ENCODE assay signal across 8 cellular contexts in the genomic region with DNA sequence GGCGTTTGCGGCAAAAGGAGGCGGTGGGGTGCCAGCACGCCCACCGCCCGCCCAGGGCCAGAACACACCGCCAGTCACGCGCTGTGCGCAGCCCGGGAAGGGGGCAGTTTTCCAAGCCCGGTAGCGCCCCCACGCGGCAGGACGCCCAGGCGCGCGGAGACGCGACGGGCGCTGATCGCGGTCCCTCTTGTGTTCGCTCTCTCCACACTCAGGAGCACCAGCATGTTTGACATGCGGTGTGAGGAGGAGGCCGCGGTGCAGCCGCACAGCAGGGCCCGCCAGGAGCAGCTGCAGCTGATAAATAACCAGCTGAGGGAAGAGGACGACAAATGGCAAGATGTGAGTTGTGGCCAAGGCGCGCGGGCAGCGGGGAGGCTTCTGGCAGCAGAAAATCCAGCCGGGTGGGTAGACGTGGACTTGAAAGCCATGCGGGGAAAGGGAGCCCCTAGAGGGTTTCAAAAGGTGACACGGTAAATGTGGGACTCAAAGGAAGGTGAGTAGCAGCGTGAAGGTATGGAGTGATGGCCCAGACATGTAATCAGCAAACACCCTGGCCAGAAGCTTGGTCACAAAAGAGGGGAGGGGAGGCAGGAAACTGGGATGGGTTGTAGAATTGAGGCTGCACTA.
DNase-seq lines count a peak whose midpoint lies in the region; ATAC-seq and TF ChIP-seq lines count a peak whose summit lies in the region.

No MANE protein-coding gene starts in this region.

- POLR2A ChIA-PET in GM10248 (lab: Yijun Ruan, JAX): no interaction called here
- POLR2A ChIA-PET in SK-N-SH (lab: Yijun Ruan, JAX): no interaction called here

- CTCF ChIA-PET in GM10248 (lab: Yijun Ruan, JAX) (interaction anchor here (1.4 to 3.0 kb wide), 4 partner anchors 9 to 365 kb away, joined by 3 to 13 read pairs (median 6); no protein-coding TSS in a partner anchor), SK-N-SH (lab: Yijun Ruan, JAX) (interaction anchor here (0.6 to 3.5 kb wide), 29 partner anchors 11 to 385 kb away, joined by 3 to 36 read pairs (median 5); no protein-coding TSS in a partner anchor)

- H3K4me1 ChIP-seq in SK-N-SH (ENCODE audit: control insufficient read depth in 1 of 2, insufficient read depth in 2 of 2, low read depth in 1 of 2, low read length in 1 of 2): peaks cover 0 to 13% of the 10 kb centered on the region in 2 experiments; a peak in 1 of 4 replicates
- 0 out of 2 replicates have a peak, but pooled peaks cover 3% of the 10 kb centered on the region for H3K4me1 ChIP-seq in SJCRH30

- H3K9ac ChIP-seq in SK-N-SH (no peak overlapping the region), neural cell (ENCODE audit: low read length) (no peak overlapping the region)

- TF ChIP-seq CTCF in GM10248 (IDR thresholded peaks at IDR 0.05; ENCODE audit: control extremely low read depth, extremely low read depth, low read depth, missing control alignments): peak; percentile 13
- peak; percentile 47 for TF ChIP-seq CTCF in SK-N-SH (IDR thresholded peaks at IDR 0.05)
- TF ChIP-seq CTCF in foreskin fibroblast (IDR thresholded peaks at IDR 0.05; ENCODE audit: low read depth, low read length): peak; percentile 93
- peak; percentile 93 for TF ChIP-seq CTCF in neural cell (IDR thresholded peaks at IDR 0.05; ENCODE audit: poor library complexity, severe bottlenecking)

- no peak for ATAC-seq in GM21737 (IDR thresholded peaks at IDR 0.05; ENCODE audit: unreplicated experiment)

- TF ChIP-seq RAD21 in SK-N-SH (IDR thresholded peaks at IDR 0.05; ENCODE audit: low read length) (peak; percentile 65), neural cell (conservative IDR thresholded peaks at IDR 0.05) (peak; percentile 87)

- H3K9me2 ChIP-seq in SK-N-SH (no peaks in the 10 kb centered on the region), neural cell (ENCODE audit: insufficient read depth, low read length) (no peaks in the 10 kb centered on the region)

- H3F3A ChIP-seq in SK-N-SH (replicated peaks; ENCODE audit: insufficient read depth) (no peaks in the 10 kb centered on the region), neural cell (ENCODE audit: insufficient read depth, low read length, poor library complexity, severe bottlenecking) (no peaks in the 10 kb centered on the region)

- peak overlapping the region in 1 of 2 experiments; percentile 46; a peak in 1 of 4 replicates for H3K4me3 ChIP-seq in SK-N-SH (ENCODE audit: low read depth in 2 of 2, low read length in 1 of 2)
- peak overlapping the region; percentile 2 to 32 for H3K4me3 ChIP-seq in foreskin fibroblast (ENCODE audit: low read depth in 1 of 2, low read length in 2 of 2)
- H3K4me3 ChIP-seq in neural cell (ENCODE audit: low read length): peak overlapping the region; percentile 51
- no peak overlapping the region for H3K4me3 ChIP-seq in SJCRH30

- H3K27ac ChIP-seq in SK-N-SH (ENCODE audit: low read depth in 2 of 2, low read length in 1 of 2) (no peak overlapping the region), neural cell (ENCODE audit: low read length) (no peak overlapping the region), SJCRH30 (no peak overlapping the region)

- no peaks in the 10 kb centered on the region for H3K27me3 ChIP-seq in SK-N-SH (ENCODE audit: insufficient read depth)
- H3K27me3 ChIP-seq in neural cell (ENCODE audit: insufficient read depth, low read depth, low read length): peaks cover 12% of the 10 kb centered on the region
- no peaks in the 10 kb centered on the region for H3K27me3 ChIP-seq in SJCRH30

- H3K36me3 ChIP-seq in SK-N-SH (replicated peaks in 1 of 2; ENCODE audit: control insufficient read depth in 1 of 2, insufficient read depth in 2 of 2, low read length in 1 of 2) (peaks cover 0 to 8% of the 10 kb centered on the region in 2 experiments), neural cell (ENCODE audit: insufficient read depth, low read length) (no peaks in the 10 kb centered on the region), SJCRH30 (peaks cover 46% of the 10 kb centered on the region)

- H4K20me1 ChIP-seq in SK-N-SH (ENCODE audit: insufficient read depth) (no peaks in the 10 kb centered on the region), neural cell (ENCODE audit: insufficient read depth) (no peaks in the 10 kb centered on the region)

- H3K79me2 ChIP-seq in SK-N-SH (ENCODE audit: insufficient read depth) (no peaks in the 10 kb centered on the region), neural cell (replicated peaks; ENCODE audit: insufficient read depth, low read length) (no peaks in the 10 kb centered on the region)

- TF ChIP-seq EP300 in SK-N-SH (IDR thresholded peaks at IDR 0.05; ENCODE audit: borderline replicate concordance in 1 of 2, low read depth in 1 of 2, low read length in 1 of 2) (no peak), neural cell (conservative IDR thresholded peaks at IDR 0.05; ENCODE audit: poor library complexity, severe bottlenecking) (no peak)

- DNase-seq in GM10248 (ENCODE audit: extremely low spot score) (peak; percentile 26), SK-N-SH (peak; percentile 75), foreskin fibroblast (peak; percentile 30 to 74), NCI-H2029 treated with DMSO at 0.1 percent for 48 hours (lab: John Stamatoyannopoulos, UW) (no peak), RPMI8226 (no peak), SJCRH30 (no peak)

- no peak overlapping the region for H2AFZ ChIP-seq in SK-N-SH (ENCODE audit: low read depth)
- H2AFZ ChIP-seq in neural cell (ENCODE audit: low read depth, low read length): no peak overlapping the region

- H3K9me3 ChIP-seq in SK-N-SH: no peaks in the 10 kb centered on the region
- H3K9me3 ChIP-seq in neural cell (ENCODE audit: low read length): no peaks in the 10 kb centered on the region
- no peaks in the 10 kb centered on the region; the same call in 1 of the 2 replicates for H3K9me3 ChIP-seq in SJCRH30 (replicated peaks)

- WGBS in SK-N-SH (ENCODE audit: low lambda C conversion rate): 66% methylated on average over 41 of the region's 41 CpGs

- H3K4me2 ChIP-seq in SK-N-SH (no peak overlapping the region), neural cell (ENCODE audit: low read length) (no peak overlapping the region)

TF ChIP-seq in SK-N-SH, 30 proteins besides CTCF, POLR2A, EP300 and RAD21:
- no peak for TF ChIP-seq GATA2 (CRISPR knock-in tag; IDR thresholded peaks at IDR 0.05)
- TF ChIP-seq SMC3 (IDR thresholded peaks at IDR 0.05; ENCODE audit: low read depth, low read length): peak; percentile 32; the same call in 1 of the 2 replicates

TF ChIP-seq in neural cell, 6 proteins besides CTCF, POLR2A, EP300 and RAD21:
- no peak for TF ChIP-seq EZH2 (IDR thresholded peaks at IDR 0.05; ENCODE audit: borderline replicate concordance, insufficient read depth, low read length, poor library complexity, severe bottlenecking)
- TF ChIP-seq SMC3 (conservative IDR thresholded peaks at IDR 0.05; ENCODE audit: poor library complexity): peak; percentile 92
- peak; percentile 53 for TF ChIP-seq MXI1 (conservative IDR thresholded peaks at IDR 0.05; ENCODE audit: poor library complexity, severe bottlenecking)
- TF ChIP-seq, protein P1, sequence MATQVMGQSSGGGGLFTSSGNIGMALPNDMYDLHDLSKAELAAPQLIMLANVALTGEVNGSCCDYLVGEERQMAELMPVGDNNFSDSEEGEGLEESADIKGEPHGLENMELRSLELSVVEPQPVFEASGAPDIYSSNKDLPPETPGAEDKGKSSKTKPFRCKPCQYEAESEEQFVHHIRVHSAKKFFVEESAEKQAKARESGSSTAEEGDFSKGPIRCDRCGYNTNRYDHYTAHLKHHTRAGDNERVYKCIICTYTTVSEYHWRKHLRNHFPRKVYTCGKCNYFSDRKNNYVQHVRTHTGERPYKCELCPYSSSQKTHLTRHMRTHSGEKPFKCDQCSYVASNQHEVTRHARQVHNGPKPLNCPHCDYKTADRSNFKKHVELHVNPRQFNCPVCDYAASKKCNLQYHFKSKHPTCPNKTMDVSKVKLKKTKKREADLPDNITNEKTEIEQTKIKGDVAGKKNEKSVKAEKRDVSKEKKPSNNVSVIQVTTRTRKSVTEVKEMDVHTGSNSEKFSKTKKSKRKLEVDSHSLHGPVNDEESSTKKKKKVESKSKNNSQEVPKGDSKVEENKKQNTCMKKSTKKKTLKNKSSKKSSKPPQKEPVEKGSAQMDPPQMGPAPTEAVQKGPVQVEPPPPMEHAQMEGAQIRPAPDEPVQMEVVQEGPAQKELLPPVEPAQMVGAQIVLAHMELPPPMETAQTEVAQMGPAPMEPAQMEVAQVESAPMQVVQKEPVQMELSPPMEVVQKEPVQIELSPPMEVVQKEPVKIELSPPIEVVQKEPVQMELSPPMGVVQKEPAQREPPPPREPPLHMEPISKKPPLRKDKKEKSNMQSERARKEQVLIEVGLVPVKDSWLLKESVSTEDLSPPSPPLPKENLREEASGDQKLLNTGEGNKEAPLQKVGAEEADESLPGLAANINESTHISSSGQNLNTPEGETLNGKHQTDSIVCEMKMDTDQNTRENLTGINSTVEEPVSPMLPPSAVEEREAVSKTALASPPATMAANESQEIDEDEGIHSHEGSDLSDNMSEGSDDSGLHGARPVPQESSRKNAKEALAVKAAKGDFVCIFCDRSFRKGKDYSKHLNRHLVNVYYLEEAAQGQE (IDR thresholded peaks at IDR 0.05; ENCODE audit: borderline replicate concordance): no peak
- peak; percentile 25 for TF ChIP-seq POLR2AphosphoS5 (IDR thresholded peaks at IDR 0.05)
- no peak for TF ChIP-seq TAF1 (IDR thresholded peaks at IDR 0.05; ENCODE audit: low read depth)

Comparison
In these comparisons a context has a peak if more than half of its experiments do, and no peak if none do; other contexts are left out.
1. DNase-seq: peak in GM10248 (single experiment), SK-N-SH (single experiment) and foreskin fibroblast (2 of 2); none in NCI-H2029 treated with DMSO at 0.1 percent for 48 hours (single experiment), RPMI8226 (single experiment) and SJCRH30 (0 of 2).
2. CTCF ChIP-seq: peak in every context shown above with its lines; median percentile 93 in foreskin fibroblast; 93 in neural cell; 47 in SK-N-SH; 13 in GM10248.